Comparison of ENCODE assay signal across 29 cellular contexts in genomic region chr5:140054086-140054689, GRCh38. TPM values are rescaled to one million over a fixed set of nuclear protein-coding genes. Genes with fewer than 3 reads are reported as not detected.
A peak's percentile ranks its signal among the peaks of the same experiment; 100 is the strongest.
DNase-seq lines count a peak whose midpoint lies in the region; ATAC-seq, FAIRE-seq and TF ChIP-seq lines count a peak whose summit lies in the region.
"Had no signal": no experiment of that assay in that cellular context is flagged by ENCODE, and none has a peak within 500 bp of the region (broad histone marks: within the 10 kb centered on the region; RNA-seq: fewer than 3 reads in every experiment).

No MANE protein-coding gene starts in this region.

- H3K9me3 ChIP-seq in body of pancreas (no peaks in the 10 kb centered on the region), pancreas (no peaks in the 10 kb centered on the region), Caco-2 (no peaks in the 10 kb centered on the region)
- H3K9me3 ChIP-seq: breast epithelium, esophagus squamous epithelium, gastroesophageal sphincter had no signal

- TF ChIP-seq POLR2A in body of pancreas (IDR thresholded peaks at IDR 0.05), result no peak

- H3K27ac Mint-ChIP-seq in Caco-2 (ENCODE audit: unreplicated experiment), result no peak overlapping the region
- H3K27ac Mint-ChIP-seq: activated CD4-positive, alpha-beta T cell treated with anti-CD3 and anti-CD28 coated beads, Interleukin-2, amount 10 ng/mL, durations not matched to agents 24 days and 14 days; endodermal cell; stimulated activated effector memory CD8-positive, alpha-beta T cell treated with anti-CD3 and anti-CD28 coated beads, Interleukin-12 subunit alpha, Interleukin-12 subunit beta, amount 100 ng/mL, for 72 hours had no signal

- FAIRE-seq in pancreas (lab: Jason Lieb, UNC), result no peak
- FAIRE-seq: colon had no signal

- no peaks in the 10 kb centered on the region for H3K36me3 ChIP-seq in body of pancreas (replicated peaks in 1 of 2; ENCODE audit: insufficient read depth in 1 of 2, low read depth in 2 of 2)
- H3K36me3 ChIP-seq in pancreas, result no peaks in the 10 kb centered on the region
- no peaks in the 10 kb centered on the region for H3K36me3 ChIP-seq in Caco-2 (ENCODE audit: control insufficient read depth, insufficient read depth, low read length)
- H3K36me3 ChIP-seq: breast epithelium, esophagus squamous epithelium, gastroesophageal sphincter, WERI-Rb-1 had no signal

- H3K9me3 Mint-ChIP-seq in Caco-2 (ENCODE audit: unreplicated experiment), result no peaks in the 10 kb centered on the region
- H3K9me3 Mint-ChIP-seq: activated CD4-positive, alpha-beta T cell treated with anti-CD3 and anti-CD28 coated beads, Interleukin-2, amount 10 ng/mL, durations not matched to agents 24 days and 14 days; endodermal cell; stimulated activated effector memory CD8-positive, alpha-beta T cell treated with anti-CD3 and anti-CD28 coated beads, Interleukin-12 subunit alpha, Interleukin-12 subunit beta, amount 100 ng/mL, for 72 hours had no signal

- POLR2A ChIA-PET in Caco-2 (lab: Charles Lee), result no interaction called here

- peak; percentile 19 for DNase-seq in NCI-H1105 treated with DMSO at 0.1 percent for 48 hours (lab: John Stamatoyannopoulos, UW)
- DNase-seq in NCI-H1105 (lab: John Stamatoyannopoulos, UW), result no peak
- peak; percentile 54 for DNase-seq in HT1080 (ENCODE audit: low read depth)
- peak; percentile 50 to 81 (median 70) for DNase-seq in body of pancreas
- peak in 3 of 6 donors; percentile 44 to 67 (median 59) for DNase-seq in pancreas
- DNase-seq in Caco-2, result no peak
- no peak for DNase-seq in stimulated activated CD8-positive, alpha-beta memory T cell treated with anti-CD3 and anti-CD28 coated beads, Interleukin-4, amount 100 ng/mL, for 48 hours
- DNase-seq: activated CD4-positive, alpha-beta T cell treated with anti-CD3 and anti-CD28 coated beads, Interleukin-2, amount 10 ng/mL, durations not matched to agents 24 days and 14 days; activated naive CD4-positive, alpha-beta T cell treated with Interleukin-2 at 50 U/mL for 16 hours; activated T-cell treated with anti-CD3 and anti-CD28 coated beads, Interleukin-2, amount 50 U/mL, for 48 hours; endodermal cell; esophagus squamous epithelium; GDM1; islet precursor cell; KBM-7; mesenchymal stem cell; NCI-H526 treated with DMSO at 0.1 percent for 48 hours; OCI-M1; substantia nigra; T-helper 9 cell; WERI-Rb-1 had no signal

- no peak overlapping the region for H3K4me3 Mint-ChIP-seq in Caco-2 (ENCODE audit: unreplicated experiment)
- H3K4me3 Mint-ChIP-seq: activated CD4-positive, alpha-beta T cell treated with anti-CD3 and anti-CD28 coated beads, Interleukin-2, amount 10 ng/mL, durations not matched to agents 24 days and 14 days; endodermal cell; stimulated activated effector memory CD8-positive, alpha-beta T cell treated with anti-CD3 and anti-CD28 coated beads, Interleukin-12 subunit alpha, Interleukin-12 subunit beta, amount 100 ng/mL, for 72 hours had no signal

- peak overlapping the region in 2 of 4 donors; percentile 11 to 46 for H3K27ac ChIP-seq in body of pancreas
- no peak overlapping the region for H3K27ac ChIP-seq in pancreas
- H3K27ac ChIP-seq: breast epithelium, esophagus squamous epithelium, gastroesophageal sphincter had no signal

- intact Hi-C loops in body of pancreas (cut with DNase I), result no loop called here
- intact Hi-C loops in pancreas (cut with DNase I), result no loop called here
- intact Hi-C loops in Caco-2 (cut with micrococcal nuclease; ENCODE audit: unreplicated experiment), result no loop called here

- BruUV-seq in Caco-2 (replicated peaks; lab: Mats Ljungman, UMichigan), result no TSS peak

- H3K27me3 Mint-ChIP-seq in Caco-2 (ENCODE audit: insufficient read depth, unreplicated experiment), result peaks cover 7% of the 10 kb centered on the region

- no peaks in the 10 kb centered on the region for H3K4me1 Mint-ChIP-seq in Caco-2 (ENCODE audit: low read depth, unreplicated experiment)
- H3K4me1 Mint-ChIP-seq: activated CD4-positive, alpha-beta T cell treated with anti-CD3 and anti-CD28 coated beads, Interleukin-2, amount 10 ng/mL, durations not matched to agents 24 days and 14 days; stimulated activated effector memory CD8-positive, alpha-beta T cell treated with anti-CD3 and anti-CD28 coated beads, Interleukin-12 subunit alpha, Interleukin-12 subunit beta, amount 100 ng/mL, for 72 hours had no signal

- WGBS in body of pancreas, 2 donors, result 88 to 94% methylated on average over 1 of the region's 1 CpG
- WGBS in pancreas, 2 donors, result 93 to 94% methylated on average over 1 of the region's 1 CpG

- CTCF ChIA-PET in Caco-2 (lab: Charles Lee), result interaction anchor here (1.2 kb wide), 1 partner anchor 75 kb away, joined by 3 read pairs; no protein-coding TSS in a partner anchor

- H3K4me1 ChIP-seq in body of pancreas (peaks cover 38% of the 10 kb centered on the region), pancreas (peaks cover 0 to 15% (median 8%) of the 10 kb centered on the region in 3 donors), Caco-2 (no peaks in the 10 kb centered on the region)
- H3K4me1 ChIP-seq: breast epithelium, esophagus squamous epithelium had no signal

- no peaks in the 10 kb centered on the region for H3K27me3 ChIP-seq in body of pancreas
- no peaks in the 10 kb centered on the region for H3K27me3 ChIP-seq in pancreas
- H3K27me3 ChIP-seq in Caco-2 (replicated peaks; ENCODE audit: control insufficient read depth, insufficient read depth, low read length), result no peaks in the 10 kb centered on the region; the same call in 1 of the 2 replicates
- H3K27me3 ChIP-seq: breast epithelium, gastroesophageal sphincter had no signal

- TF ChIP-seq CTCF in body of pancreas (IDR thresholded peaks at IDR 0.05) (no peak), pancreas (IDR thresholded peaks at IDR 0.05) (no peak), Caco-2 (IDR thresholded peaks at IDR 0.05; ENCODE audit: insufficient read depth in 1 of 2, low read depth in 1 of 2, low read length in 1 of 2, severe bottlenecking in 1 of 2, unreplicated experiment in 1 of 2) (no peak)

- no peaks in the 10 kb centered on the region for H3K36me3 Mint-ChIP-seq in Caco-2 (ENCODE audit: insufficient read depth, unreplicated experiment)
- H3K36me3 Mint-ChIP-seq: stimulated activated effector memory CD8-positive, alpha-beta T cell treated with anti-CD3 and anti-CD28 coated beads, Interleukin-12 subunit alpha, Interleukin-12 subunit beta, amount 100 ng/mL, for 72 hours had no signal

- ATAC-seq in body of pancreas, result peak; percentile 86
- peak; percentile 80 to 88 (median 82) for ATAC-seq in pancreas
- no peak for ATAC-seq in GM18498 (IDR thresholded peaks at IDR 0.05; ENCODE audit: unreplicated experiment)
- ATAC-seq: gastroesophageal sphincter; Right ventricle myocardium inferior; stimulated activated effector memory CD8-positive, alpha-beta T cell treated with anti-CD3 and anti-CD28 coated beads, Interleukin-12 subunit alpha, Interleukin-12 subunit beta, amount 100 ng/mL, for 72 hours had no signal

- H3K4me3 ChIP-seq in body of pancreas, result no peak overlapping the region
- H3K4me3 ChIP-seq in pancreas, result no peak overlapping the region
- H3K4me3 ChIP-seq in Caco-2 (ENCODE audit: low read depth, low read length), result no peak overlapping the region
- H3K4me3 ChIP-seq: breast epithelium, esophagus squamous epithelium, gastroesophageal sphincter had no signal

RNA-seq across cellular contexts. Expression of gene NRG2, which starts 11.1 kb away (rescaled TPM):
- 9.2 and 10.4 TPM in 2 replicates for total RNA-seq in HT1080 (2014; rRNA removed; shearing (Covaris generic))
- 1.7 TPM in 2 replicates for polyA plus RNA-seq in HT1080 (2015; cell fraction: cytosol; rRNA removed)
- polyA plus RNA-seq in HT1080 (2015; cell fraction: nucleus; rRNA removed), result 0.95 and 2.5 TPM in 2 replicates
- 1 to 10 TPM; 5.6 to 6.5 TPM for total RNA-seq in body of pancreas
- 1 to 10 TPM; 1.5 to 5.2 (median 3.7) TPM for total RNA-seq in pancreas
- 1 to 10 TPM; 1.2 to 3.3 TPM for polyA plus RNA-seq in pancreas
- 0.59 TPM in 1 of 2 replicates, not detected in the other for total RNA-seq in Caco-2 (2022)
- total RNA-seq: A673 had no signal
- polyA plus RNA-seq: BJ had no signal

RNA-seq across cellular contexts. Expression of gene PURA, which starts 59.7 kb away (rescaled TPM):
- 8.8 and 12.2 TPM in 2 replicates for total RNA-seq in HT1080 (2014; rRNA removed; shearing (Covaris generic))
- polyA plus RNA-seq in HT1080 (2015; cell fraction: cytosol; rRNA removed), result 6.2 and 6.4 TPM in 2 replicates
- 5.9 and 6.0 TPM in 2 replicates for polyA plus RNA-seq in HT1080 (2015; cell fraction: nucleus; rRNA removed)
- 10 to 100 TPM; 29.1 to 34.6 TPM for total RNA-seq in body of pancreas
- total RNA-seq in pancreas, result 10 to 100 TPM in 3 of 6 donors, 1 to 10 TPM in 3; 8.3 to 17.2 (median 11.1) TPM
- polyA plus RNA-seq in pancreas, result 1 to 10 TPM; 3.2 to 3.9 TPM
- 14.5 and 15.2 TPM in 2 replicates for total RNA-seq in Caco-2 (2022)

Comparison
In these comparisons a context has a peak if more than half of its experiments do, and no peak if none do; other contexts are left out.
1. DNase-seq: peak in NCI-H1105 treated with DMSO at 0.1 percent for 48 hours (single experiment), HT1080 (single experiment) and body of pancreas (4 of 4); none in NCI-H1105 (single experiment), Caco-2 (0 of 2) and stimulated activated CD8-positive, alpha-beta memory T cell treated with anti-CD3 and anti-CD28 coated beads, Interleukin-4, amount 100 ng/mL, for 48 hours (single experiment).